8 cellular contexts compared by ENCODE assay signal in the genomic region with DNA sequence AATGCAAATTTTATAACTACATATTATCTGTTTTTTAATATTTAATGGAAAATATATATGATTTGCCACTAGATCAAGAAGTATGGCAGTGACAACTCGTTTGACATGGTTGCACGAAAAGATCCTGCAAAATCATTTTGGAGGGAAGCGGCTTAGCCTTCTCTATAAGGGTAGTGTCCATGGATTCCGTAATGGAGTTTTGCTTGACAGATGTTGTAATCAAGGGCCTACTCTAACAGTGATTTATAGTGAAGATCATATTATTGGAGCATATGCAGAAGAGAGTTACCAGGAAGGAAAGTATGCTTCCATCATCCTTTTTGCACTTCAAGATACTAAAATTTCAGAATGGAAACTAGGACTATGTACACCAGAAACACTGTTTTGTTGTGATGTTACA. TPM values are rescaled to one million over a fixed set of nuclear protein-coding genes. Genes with fewer than 3 reads are reported as not detected.
A peak's percentile ranks its signal among the peaks of the same experiment; 100 is the strongest.
DNase-seq lines count a peak whose midpoint lies in the region; ATAC-seq, FAIRE-seq and TF ChIP-seq lines count a peak whose summit lies in the region.

No MANE protein-coding gene starts in this region.

- H3K4me1 Mint-ChIP-seq in activated naive CD8-positive, alpha-beta T cell (ENCODE audit: low read depth): peaks cover 81% of the 10 kb centered on the region

- FAIRE-seq in HepG2 (lab: Jason Lieb, UNC): no peak

- H3K9me3 ChIP-seq in liver (ENCODE audit: control insufficient read depth in 4 of 4, low read length in 3 of 4) (no peaks in the 10 kb centered on the region), HepG2 (ENCODE audit: low read length) (peaks cover 21% of the 10 kb centered on the region)

- H3K4me1 ChIP-seq in liver (ENCODE audit: control insufficient read depth in 4 of 4, insufficient read depth in 4 of 4, low read length in 3 of 4): peaks cover 0 to 11% (median 4%) of the 10 kb centered on the region in 4 donors
- H3K4me1 ChIP-seq in HepG2 (ENCODE audit: insufficient read depth, low read length): no peaks in the 10 kb centered on the region

- no peak for DNase-seq in HepG2 (ENCODE audit: low spot score)
- DNase-seq in lung microvascular endothelial cell (ENCODE audit: low read depth in 2 of 2): peak; percentile 4 to 26
- DNase-seq in anterior cingulate cortex (lab: John Stamatoyannopoulos, UW): no peak
- DNase-seq in effector CD8-positive, alpha-beta T cell (lab: John Stamatoyannopoulos, UW): no peak

- H3K27me3 Mint-ChIP-seq in activated naive CD8-positive, alpha-beta T cell: no peaks in the 10 kb centered on the region

- TF ChIP-seq EP300 in HepG2 (IDR thresholded peaks at IDR 0.05; ENCODE audit: low read depth in 2 of 2, low read length in 2 of 2) (no peak), HepG2 (CRISPR knock-in tag; IDR thresholded peaks at IDR 0.05; ENCODE audit: borderline replicate concordance) (no peak)

- H3K4me3 Mint-ChIP-seq in activated naive CD8-positive, alpha-beta T cell: peak overlapping the region; percentile 94

- H3K4me2 ChIP-seq in HepG2 (ENCODE audit: low read depth, low read length): no peak overlapping the region

- H3K79me2 ChIP-seq in HepG2 (ENCODE audit: insufficient read depth, low read length): no peaks in the 10 kb centered on the region

- peak overlapping the region; percentile 75 for H3K27ac Mint-ChIP-seq in activated naive CD8-positive, alpha-beta T cell

- in situ Hi-C loops in HepG2 (cut with HindIII; ENCODE audit: extremely low pct_ligation_motif_present, low pct_unique_long_range_greater_than_20kb): no loop called here

- H3K27ac ChIP-seq in liver (ENCODE audit: low read depth in 1 of 2, low read length in 2 of 2): no peak overlapping the region
- no peak overlapping the region for H3K27ac ChIP-seq in HepG2 (ENCODE audit: extremely low read length, insufficient read depth, low read length)

- H3K36me3 Mint-ChIP-seq in activated naive CD8-positive, alpha-beta T cell: peaks cover 4% of the 10 kb centered on the region

- BruUV-seq in HepG2 (replicated peaks; lab: Mats Ljungman, UMichigan): no TSS peak

- H2AFZ ChIP-seq in HepG2 (ENCODE audit: low read length): no peak overlapping the region

- H3K9me3 Mint-ChIP-seq in activated naive CD8-positive, alpha-beta T cell (ENCODE audit: low read depth): peaks cover 11% of the 10 kb centered on the region

- peak overlapping the region; percentile 86 to 93 for H3K9ac ChIP-seq in liver (ENCODE audit: low read depth in 1 of 2, low read length in 2 of 2)
- H3K9ac ChIP-seq in HepG2 (ENCODE audit: insufficient read depth, low read depth, low read length): no peak overlapping the region

- TF ChIP-seq RAD21 in liver (IDR thresholded peaks at IDR 0.05) (no peak), HepG2 (CRISPR knock-in tag; IDR thresholded peaks at IDR 0.05) (no peak)

- TF ChIP-seq CTCF in liver (IDR thresholded peaks at IDR 0.05; ENCODE audit: low read depth, low read length, missing input control) (no peak), HepG2 (CRISPR knock-in tag; IDR thresholded peaks at IDR 0.05) (no peak)

- POLR2A ChIA-PET in HepG2 (lab: Yijun Ruan, JAX): no interaction called here

- ATAC-seq in HepG2: no peak
- ATAC-seq in activated CD4-positive, CD25-positive, alpha-beta regulatory T cell treated with anti-CD3 and anti-CD28 coated beads, Interleukin-2, amount 50 U/mL, for 24 hours: no peak
- ATAC-seq in HG02885 (IDR thresholded peaks at IDR 0.05; ENCODE audit: poor library complexity, unreplicated experiment): no peak

- intact Hi-C loops in HepG2 (cut with micrococcal nuclease; ENCODE audit: unreplicated experiment): no loop called here

- CTCF ChIA-PET in HepG2 (lab: Yijun Ruan, JAX; ENCODE audit: low intra/inter-chr PET ratio, low total read pairs): no interaction called here

- no peaks in the 10 kb centered on the region for H3K27me3 ChIP-seq in liver (ENCODE audit: control insufficient read depth in 4 of 4, insufficient read depth in 4 of 4, low read length in 3 of 4)
- no peaks in the 10 kb centered on the region for H3K27me3 ChIP-seq in HepG2 (ENCODE audit: control insufficient read depth in 1 of 2, insufficient read depth in 2 of 2, low read length in 2 of 2)

- 48% methylated on average over 4 of the region's 4 CpGs for WGBS in liver
- 23% methylated on average over 4 of the region's 4 CpGs for WGBS in HepG2 (ENCODE audit: low lambda C conversion rate)

- H3K4me3 ChIP-seq in liver (ENCODE audit: low read depth in 1 of 3, low read length in 3 of 3) (peak overlapping the region; percentile 42 to 76 (median 63)), HepG2 (replicated peaks in 1 of 3; ENCODE audit: insufficient read depth in 1 of 3, low read depth in 2 of 3, low read length in 3 of 3) (no peak overlapping the region)

- TF ChIP-seq POLR2A in HepG2 (IDR thresholded peaks at IDR 0.05; ENCODE audit: insufficient read depth in 1 of 2, low read depth in 2 of 2, low read length in 2 of 2): no peak

- H3K36me3 ChIP-seq in liver (ENCODE audit: control insufficient read depth in 4 of 4, insufficient read depth in 3 of 4, low read depth in 1 of 4, low read length in 3 of 4): peaks cover 0 to 3% (median under 1%) of the 10 kb centered on the region in 4 donors
- no peaks in the 10 kb centered on the region for H3K36me3 ChIP-seq in HepG2 (replicated peaks in 1 of 2; ENCODE audit: control insufficient read depth in 1 of 2, insufficient read depth in 2 of 2, low read length in 2 of 2)

- H4K20me1 ChIP-seq in HepG2 (ENCODE audit: insufficient read depth, low read length): no peaks in the 10 kb centered on the region

TF ChIP-seq in liver, 16 proteins besides CTCF, POLR2A, EP300 and RAD21:
- TF ChIP-seq JUND (IDR thresholded peaks at IDR 0.05): no peak
- no peak for TF ChIP-seq RXRA (IDR thresholded peaks at IDR 0.05)
- peak; percentile 21 for TF ChIP-seq YY1 (IDR thresholded peaks at IDR 0.05)

RNA-seq across cellular contexts. Expression of gene IFI44, which starts 0.5 kb away (rescaled TPM):
- total RNA-seq in liver: 1 to 10 TPM; 5.9 to 9.0 TPM
- polyA plus RNA-seq in liver: 10 to 100 TPM; 10.3 to 17.9 TPM
- total RNA-seq in HepG2 (2016; rRNA removed; fragmentation: Illumina TruSeq; extraction: Trizol): not detected in 2 replicates
- total RNA-seq in HepG2 (2016; cell fraction: cytosol; rRNA removed; fragmentation: Illumina TruSeq; extraction: Trizol; ENCODE audit: low read depth): not detected in 2 replicates
- not detected in 2 replicates for total RNA-seq in HepG2 (2016; cell fraction: insoluble cytoplasmic fraction; rRNA removed; fragmentation: Illumina TruSeq; extraction: Trizol)
- total RNA-seq in HepG2 (2016; cell fraction: membrane; rRNA removed; fragmentation: Illumina TruSeq; extraction: Trizol): not detected in 2 replicates
- total RNA-seq in HepG2 (2016; cell fraction: nucleus; rRNA removed; fragmentation: Illumina TruSeq; extraction: Trizol): not detected in 2 replicates
- polyA plus RNA-seq in HepG2 (2011; rRNA removed): not detected in 2 replicates
- 0.12 TPM in 1 of 2 replicates, not detected in the other for polyA plus RNA-seq in HepG2 (2011; cell fraction: cytosol; rRNA removed)
- not detected in 2 replicates for polyA plus RNA-seq in HepG2 (2011; cell fraction: nucleus; rRNA removed)
- not detected in 2 replicates for polyA plus RNA-seq in HepG2 (2012)
- not detected in 2 replicates for polyA plus RNA-seq in HepG2 (2016; cell fraction: cytosol; fragmentation: Illumina TruSeq; extraction: Trizol; ENCODE audit: low read depth)
- not detected in 2 replicates for polyA plus RNA-seq in HepG2 (2016; cell fraction: insoluble cytoplasmic fraction; fragmentation: Illumina TruSeq; extraction: Trizol; ENCODE audit: low read depth)
- polyA plus RNA-seq in HepG2 (2016; cell fraction: membrane; fragmentation: Illumina TruSeq; extraction: Trizol; ENCODE audit: low read depth): not detected in 2 replicates
- polyA plus RNA-seq in HepG2 (2016; cell fraction: nucleus; fragmentation: Illumina TruSeq; extraction: Trizol; ENCODE audit: insufficient read depth, low read depth): not detected in 2 replicates
- 1.9 TPM in 1 of 2 replicates, not detected in the other for polyA minus RNA-seq in HepG2 (2011; rRNA and poly(A)+ RNA removed; ENCODE audit: low replicate concordance)
- polyA minus RNA-seq in HepG2 (2011; cell fraction: cytosol; rRNA and poly(A)+ RNA removed): not detected in 2 replicates
- not detected in 2 replicates for polyA minus RNA-seq in HepG2 (2011; cell fraction: nucleus; rRNA and poly(A)+ RNA removed)
- total RNA-seq in lung microvascular endothelial cell: 3.2 and 15.0 TPM in 2 replicates

RNA-seq across cellular contexts. Expression of gene IFI44L, which starts 29.9 kb away (rescaled TPM):
- total RNA-seq in liver: 1 to 10 TPM; 2.1 to 6.5 TPM
- polyA plus RNA-seq in liver: 1 to 10 TPM; 2.4 to 3.3 TPM
- total RNA-seq in HepG2 (2016; rRNA removed; fragmentation: Illumina TruSeq; extraction: Trizol): 0.04 TPM in 1 of 2 replicates, not detected in the other
- not detected in 2 replicates for total RNA-seq in HepG2 (2016; cell fraction: cytosol; rRNA removed; fragmentation: Illumina TruSeq; extraction: Trizol; ENCODE audit: low read depth)
- total RNA-seq in HepG2 (2016; cell fraction: insoluble cytoplasmic fraction; rRNA removed; fragmentation: Illumina TruSeq; extraction: Trizol): 0.17 TPM in 1 of 2 replicates, not detected in the other
- not detected in 2 replicates for total RNA-seq in HepG2 (2016; cell fraction: membrane; rRNA removed; fragmentation: Illumina TruSeq; extraction: Trizol)
- total RNA-seq in HepG2 (2016; cell fraction: nucleus; rRNA removed; fragmentation: Illumina TruSeq; extraction: Trizol): not detected in 2 replicates
- 0.04 and 0.12 TPM in 2 replicates for polyA plus RNA-seq in HepG2 (2011; rRNA removed)
- polyA plus RNA-seq in HepG2 (2011; cell fraction: cytosol; rRNA removed): 0.03 TPM in 1 of 2 replicates, not detected in the other
- 0.06 and 0.10 TPM in 2 replicates for polyA plus RNA-seq in HepG2 (2011; cell fraction: nucleus; rRNA removed)
- polyA plus RNA-seq in HepG2 (2012): not detected in 2 replicates
- not detected in 2 replicates for polyA plus RNA-seq in HepG2 (2016; cell fraction: cytosol; fragmentation: Illumina TruSeq; extraction: Trizol; ENCODE audit: low read depth)
- polyA plus RNA-seq in HepG2 (2016; cell fraction: insoluble cytoplasmic fraction; fragmentation: Illumina TruSeq; extraction: Trizol; ENCODE audit: low read depth): not detected in 2 replicates
- not detected in 2 replicates for polyA plus RNA-seq in HepG2 (2016; cell fraction: membrane; fragmentation: Illumina TruSeq; extraction: Trizol; ENCODE audit: low read depth)
- polyA plus RNA-seq in HepG2 (2016; cell fraction: nucleus; fragmentation: Illumina TruSeq; extraction: Trizol; ENCODE audit: insufficient read depth, low read depth): 0.69 TPM in 1 of 2 replicates, not detected in the other
- 0.84 TPM in 1 of 2 replicates, not detected in the other for polyA minus RNA-seq in HepG2 (2011; rRNA and poly(A)+ RNA removed; ENCODE audit: low replicate concordance)
- polyA minus RNA-seq in HepG2 (2011; cell fraction: cytosol; rRNA and poly(A)+ RNA removed): not detected in 2 replicates
- 0.39 TPM in 1 of 2 replicates, not detected in the other for polyA minus RNA-seq in HepG2 (2011; cell fraction: nucleus; rRNA and poly(A)+ RNA removed)
- total RNA-seq in lung microvascular endothelial cell: under 0.01 and 0.44 TPM in 2 replicates

Comparison
In these comparisons a context has a peak if more than half of its experiments do, and no peak if none do; other contexts are left out.
1. H3K4me3 ChIP-seq: peak in liver (3 of 3); none in HepG2 (0 of 3).
2. DNase-seq: peak in lung microvascular endothelial cell (2 of 2); none in HepG2 (single experiment), anterior cingulate cortex (0 of 58) and effector CD8-positive, alpha-beta T cell (single experiment).